ENCODE assay signal across 8 cellular contexts in the genomic region with DNA sequence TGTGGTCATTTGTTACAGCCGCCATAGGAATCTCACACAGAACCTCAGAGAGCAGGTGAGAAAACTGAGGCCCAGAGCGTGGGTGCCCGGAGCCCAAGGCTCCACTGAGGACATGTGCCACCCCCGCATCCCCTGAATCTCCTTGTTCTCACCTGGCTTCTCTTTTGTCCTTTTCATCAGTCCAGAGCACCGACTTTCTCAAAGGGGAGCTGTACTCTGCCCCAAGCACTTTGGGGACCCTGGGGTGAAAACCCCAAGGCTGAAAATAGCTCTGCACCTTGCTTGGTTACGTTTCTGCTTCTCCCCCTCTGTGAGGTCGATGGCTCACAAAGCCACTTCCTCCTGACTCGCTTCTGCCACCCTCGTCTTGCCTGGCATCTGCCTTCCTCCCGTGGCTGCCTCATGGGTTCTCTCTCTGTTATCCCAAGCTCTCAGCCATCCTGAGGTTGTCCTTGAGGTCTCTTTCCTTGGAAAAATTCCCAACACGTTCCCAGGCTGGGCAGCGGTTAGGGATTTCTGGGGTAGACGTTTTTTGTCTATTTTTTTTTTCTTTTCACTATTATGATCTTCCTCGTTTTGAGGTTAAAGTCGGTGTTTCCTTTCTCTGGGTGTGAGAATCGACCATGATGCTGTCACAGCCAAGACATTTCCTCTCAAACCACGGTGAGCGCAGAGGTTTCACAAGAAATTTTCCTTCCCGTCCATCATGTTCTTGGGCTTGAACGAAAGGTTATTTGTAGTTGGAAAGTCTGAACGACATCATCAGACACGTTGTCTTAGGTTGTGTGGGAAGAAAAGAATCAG. TPM values are rescaled to one million over a fixed set of nuclear protein-coding genes. Genes with fewer than 3 reads are reported as not detected.
DNase-seq lines count a peak whose midpoint lies in the region; ATAC-seq and TF ChIP-seq lines count a peak whose summit lies in the region.

No MANE protein-coding gene starts in this region.

- H3K4me3 ChIP-seq in BLaER1: 0 out of 2 replicates have a peak overlapping the region, but pooled peaks have one; percentile 1

- DNase-seq in GM20000 (ENCODE audit: low spot score) (peak; percentile 78), HT1080 (ENCODE audit: low read depth) (peak; percentile 32), DMS 273 (lab: John Stamatoyannopoulos, UW; ENCODE audit: unreplicated experiment) (no peak), H9 (no peak)
- peak; percentile 89 for DNase-seq in activated CD8-positive, alpha-beta memory T cell treated with anti-CD3 and anti-CD28 coated beads for 24 hours
- peak; percentile 90 for DNase-seq in natural killer cell treated with Interleukin-12 subunit alpha and Interleukin-12 subunit beta and Interleukin-15 and Interleukin-18, amount 100 ng/mL, for 72 hours (ENCODE audit: low spot score)

- H2AFZ ChIP-seq in H9 (ENCODE audit: low read length): no peak overlapping the region

- peak overlapping the region; percentile 70 for H3K4me3 Mint-ChIP-seq in natural killer cell treated with Interleukin-12 subunit alpha and Interleukin-12 subunit beta and Interleukin-15 and Interleukin-18, amount 100 ng/mL, for 72 hours
- H3K4me3 Mint-ChIP-seq in H9: no peak overlapping the region

- H3K56ac ChIP-seq in H9 (ENCODE audit: insufficient read length, low read depth, low read length): no peak overlapping the region

- H3K9me3 Mint-ChIP-seq in natural killer cell treated with Interleukin-12 subunit alpha and Interleukin-12 subunit beta and Interleukin-15 and Interleukin-18, amount 100 ng/mL, for 72 hours: no peaks in the 10 kb centered on the region
- peaks cover 4 to 5% of the 10 kb centered on the region in 2 experiments; a peak in 2 of 5 replicates for H3K9me3 Mint-ChIP-seq in H9

- H3K4me1 Mint-ChIP-seq in natural killer cell treated with Interleukin-12 subunit alpha and Interleukin-12 subunit beta and Interleukin-15 and Interleukin-18, amount 100 ng/mL, for 72 hours (ENCODE audit: low read depth in 2 of 2): peaks cover 47 to 68% of the 10 kb centered on the region in 2 donors
- peaks cover 5% of the 10 kb centered on the region in 2 experiments; a peak in 3 of 4 replicates for H3K4me1 Mint-ChIP-seq in H9

- no peak overlapping the region for H2BK15ac ChIP-seq in H9 (ENCODE audit: low read depth, low read length)

- no peak overlapping the region for H3K14ac ChIP-seq in H9 (ENCODE audit: insufficient read depth, low read length)

- H3K9ac ChIP-seq in BLaER1 (peak overlapping the region; percentile 69), H9 (ENCODE audit: extremely low read depth, insufficient read length, low read length) (no peak overlapping the region)

- no peak overlapping the region for H2BK20ac ChIP-seq in H9 (ENCODE audit: low read depth, low read length, poor library complexity, severe bottlenecking)

- H3K4ac ChIP-seq in H9 (ENCODE audit: low read depth, low read length): no peak overlapping the region

- no peak overlapping the region for H2BK12ac ChIP-seq in H9 (ENCODE audit: insufficient read length, low read depth, low read length)

- no peak overlapping the region for H2BK120ac ChIP-seq in H9 (ENCODE audit: low read depth, low read length, poor library complexity, severe bottlenecking)

- no peak overlapping the region for H3K18ac ChIP-seq in H9 (ENCODE audit: insufficient read length, low read depth, low read length)

- no peaks in the 10 kb centered on the region for H3K36me3 Mint-ChIP-seq in natural killer cell treated with Interleukin-12 subunit alpha and Interleukin-12 subunit beta and Interleukin-15 and Interleukin-18, amount 100 ng/mL, for 72 hours
- H3K36me3 Mint-ChIP-seq in H9 (ENCODE audit: insufficient read depth in 1 of 3, low read depth in 3 of 3): no peaks in the 10 kb centered on the region

- no peaks in the 10 kb centered on the region for H4K20me1 ChIP-seq in BLaER1
- H4K20me1 ChIP-seq in H9 (ENCODE audit: control insufficient read depth, insufficient read depth, insufficient read length): no peaks in the 10 kb centered on the region

- WGBS in H9 (ENCODE audit: extremely low coverage, insufficient read length, low lambda C conversion rate): no CpG with 5 or more reads among the region's 22 CpGs

- H3K23me2 ChIP-seq in H9 (ENCODE audit: insufficient read length, low read depth, low read length, poor library complexity, severe bottlenecking): no peaks in the 10 kb centered on the region

- peak; percentile 90 to 91 for ATAC-seq in natural killer cell treated with Interleukin-12 subunit alpha and Interleukin-12 subunit beta and Interleukin-15 and Interleukin-18, amount 100 ng/mL, for 72 hours
- no peak for ATAC-seq in SK-N-SH treated with all-trans-retinoic acid at 6 μM for 48 hours

- peak overlapping the region; percentile 83 for H3K27ac ChIP-seq in BLaER1
- H3K27ac ChIP-seq in H9 (ENCODE audit: insufficient read length, low read depth, low read length): no peak overlapping the region

- no peaks in the 10 kb centered on the region for H3K79me2 ChIP-seq in H9 (ENCODE audit: insufficient read depth, low read length)

- H3K4me2 ChIP-seq in BLaER1 (peak overlapping the region; percentile 81), H9 (ENCODE audit: insufficient read depth, insufficient read length, low read length) (no peak overlapping the region)

- peak overlapping the region; percentile 87 to 95 for H3K27ac Mint-ChIP-seq in natural killer cell treated with Interleukin-12 subunit alpha and Interleukin-12 subunit beta and Interleukin-15 and Interleukin-18, amount 100 ng/mL, for 72 hours
- H3K27ac Mint-ChIP-seq in H9: no peak overlapping the region

- H3K27me3 ChIP-seq in BLaER1 (no peaks in the 10 kb centered on the region), H9 (ENCODE audit: insufficient read depth, low read length) (no peaks in the 10 kb centered on the region; the same call in 1 of the 2 replicates)

- H3K23ac ChIP-seq in H9 (ENCODE audit: insufficient read length, low read depth, low read length): no peak overlapping the region

- no peak overlapping the region for H2BK5ac ChIP-seq in H9 (ENCODE audit: insufficient read length, low read length)

- H3K27me3 Mint-ChIP-seq in natural killer cell treated with Interleukin-12 subunit alpha and Interleukin-12 subunit beta and Interleukin-15 and Interleukin-18, amount 100 ng/mL, for 72 hours: no peaks in the 10 kb centered on the region
- peaks cover 46% of the 10 kb centered on the region for H3K27me3 Mint-ChIP-seq in H9 (ENCODE audit: low read depth)

- H3K9me3 ChIP-seq in BLaER1 (no peaks in the 10 kb centered on the region), H9 (ENCODE audit: control insufficient read depth, low read depth, low read length) (no peaks in the 10 kb centered on the region)

- no peak overlapping the region for H2AK5ac ChIP-seq in H9 (ENCODE audit: insufficient read length, low read length)

- TF ChIP-seq CTCF in GM20000 (IDR thresholded peaks at IDR 0.05; ENCODE audit: extremely low read depth, missing control alignments) (no peak), H9 (conservative IDR thresholded peaks at IDR 0.05) (no peak)

- H3K4me1 ChIP-seq in BLaER1 (peaks cover 60% of the 10 kb centered on the region), H9 (ENCODE audit: insufficient read depth, low read length) (no peaks in the 10 kb centered on the region)

- no peak overlapping the region for H4K91ac ChIP-seq in H9 (ENCODE audit: insufficient read length, low read depth, low read length)

- H3T11ph ChIP-seq in H9 (ENCODE audit: low read length): no peak overlapping the region

- H3K79me1 ChIP-seq in H9 (ENCODE audit: insufficient read depth, low read depth, low read length, poor library complexity, severe bottlenecking): no peaks in the 10 kb centered on the region

- H4K8ac ChIP-seq in H9 (replicated peaks; ENCODE audit: insufficient read length, low read depth, low read length): no peak overlapping the region

- no peaks in the 10 kb centered on the region for H3K36me3 ChIP-seq in BLaER1

- H4K5ac ChIP-seq in H9 (ENCODE audit: insufficient read length, low read depth, low read length): no peak overlapping the region

TF ChIP-seq in SK-N-SH treated with all-trans-retinoic acid at 6 μM for 48 hours, 23 proteins besides CTCF, POLR2A, EP300 and RAD21:
- TF ChIP-seq ISL1 (CRISPR knock-in tag; IDR thresholded peaks at IDR 0.05): no peak
- no peak for TF ChIP-seq TCF4 (CRISPR knock-in tag; IDR thresholded peaks at IDR 0.05; ENCODE audit: borderline replicate concordance)
- no peak for TF ChIP-seq BACH2 (CRISPR knock-in tag; IDR thresholded peaks at IDR 0.05; ENCODE audit: borderline replicate concordance)

RNA-seq across cellular contexts. Expression of gene IRF8, which starts 37.2 kb away (rescaled TPM):
- total RNA-seq in HT1080 (2014; rRNA removed; shearing (Covaris generic)): 0.23 TPM in 1 of 2 replicates, not detected in the other
- not detected in 2 replicates for polyA plus RNA-seq in HT1080 (2015; cell fraction: cytosol; rRNA removed)
- not detected in 2 replicates for polyA plus RNA-seq in HT1080 (2015; cell fraction: nucleus; rRNA removed)
- total RNA-seq in natural killer cell treated with Interleukin-12 subunit alpha and Interleukin-12 subunit beta and Interleukin-15 and Interleukin-18, amount 100 ng/mL, for 72 hours: 100 to 1,000 TPM; 198 to 510 TPM
- 0.28 TPM in 1 of 2 replicates, not detected in the other for total RNA-seq in H9 (2021)

Comparison
In these comparisons a context has a peak if more than half of its experiments do, and no peak if none do; other contexts are left out.
1. DNase-seq: peak in GM20000 (single experiment), HT1080 (single experiment), activated CD8-positive, alpha-beta memory T cell treated with anti-CD3 and anti-CD28 coated beads for 24 hours (single experiment) and natural killer cell treated with Interleukin-12 subunit alpha and Interleukin-12 subunit beta and Interleukin-15 and Interleukin-18, amount 100 ng/mL, for 72 hours (single experiment); none in DMS 273 (single experiment) and H9 (single experiment).
2. H3K27ac Mint-ChIP-seq: peak in natural killer cell treated with Interleukin-12 subunit alpha and Interleukin-12 subunit beta and Interleukin-15 and Interleukin-18, amount 100 ng/mL, for 72 hours (2 of 2); none in H9 (0 of 3).
3. RNA of gene IRF8, which starts 37.2 kb away (total RNA-seq): 198 to 510 TPM in natural killer cell treated with Interleukin-12 subunit alpha and Interleukin-12 subunit beta and Interleukin-15 and Interleukin-18, amount 100 ng/mL, for 72 hours; 0.28 TPM in H9 and 0.23 TPM in HT1080; every median in the first group is over 100 times any median in the second.